In the genomic region with DNA sequence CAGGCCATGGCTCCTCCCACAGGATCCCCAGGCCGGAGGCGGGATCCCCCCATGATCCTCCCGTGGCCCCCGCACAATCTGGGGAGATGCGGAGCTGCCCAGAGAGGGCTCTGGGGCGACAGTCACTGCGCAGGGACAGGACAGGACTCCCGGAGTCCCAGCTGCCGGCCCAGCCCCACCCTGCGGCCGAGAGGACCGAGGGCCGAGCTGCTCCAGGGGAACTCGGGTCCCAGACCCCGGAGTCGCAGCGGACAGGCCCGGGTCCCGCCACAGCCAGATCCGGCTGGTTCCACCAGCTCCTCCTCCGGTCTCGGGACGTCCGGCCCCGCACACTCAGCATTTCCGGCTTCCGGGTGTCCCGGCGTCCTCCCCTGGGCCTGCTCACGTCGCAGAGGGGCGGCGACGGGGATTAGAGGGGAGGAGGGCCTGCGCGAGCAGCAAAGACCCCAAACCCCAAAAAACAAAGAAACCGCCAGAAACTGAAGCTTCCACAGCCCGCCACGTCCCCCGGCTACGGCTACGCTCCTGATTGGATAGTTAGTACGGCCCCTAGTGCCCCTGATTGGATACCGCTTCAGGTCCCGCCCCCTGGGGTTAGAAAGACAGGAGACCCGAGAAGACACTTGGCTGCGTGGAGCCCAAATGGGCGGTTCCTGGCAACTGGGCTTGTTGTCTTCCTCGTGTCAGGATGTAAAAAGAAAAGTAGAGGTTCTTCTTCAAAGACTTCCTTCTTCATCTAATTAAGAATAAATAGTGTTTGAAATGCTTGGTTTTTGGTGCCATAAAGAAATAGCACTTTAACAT, we compare ENCODE assay signal across 1 cellular context.
TF ChIP-seq lines count a peak whose summit lies in the region.

No MANE protein-coding gene starts in this region.

TF ChIP-seq in HepG2, 621 proteins besides CTCF, POLR2A, EP300 and RAD21 (continued from another document and continues in another):
- TF ChIP-seq, protein P1, sequence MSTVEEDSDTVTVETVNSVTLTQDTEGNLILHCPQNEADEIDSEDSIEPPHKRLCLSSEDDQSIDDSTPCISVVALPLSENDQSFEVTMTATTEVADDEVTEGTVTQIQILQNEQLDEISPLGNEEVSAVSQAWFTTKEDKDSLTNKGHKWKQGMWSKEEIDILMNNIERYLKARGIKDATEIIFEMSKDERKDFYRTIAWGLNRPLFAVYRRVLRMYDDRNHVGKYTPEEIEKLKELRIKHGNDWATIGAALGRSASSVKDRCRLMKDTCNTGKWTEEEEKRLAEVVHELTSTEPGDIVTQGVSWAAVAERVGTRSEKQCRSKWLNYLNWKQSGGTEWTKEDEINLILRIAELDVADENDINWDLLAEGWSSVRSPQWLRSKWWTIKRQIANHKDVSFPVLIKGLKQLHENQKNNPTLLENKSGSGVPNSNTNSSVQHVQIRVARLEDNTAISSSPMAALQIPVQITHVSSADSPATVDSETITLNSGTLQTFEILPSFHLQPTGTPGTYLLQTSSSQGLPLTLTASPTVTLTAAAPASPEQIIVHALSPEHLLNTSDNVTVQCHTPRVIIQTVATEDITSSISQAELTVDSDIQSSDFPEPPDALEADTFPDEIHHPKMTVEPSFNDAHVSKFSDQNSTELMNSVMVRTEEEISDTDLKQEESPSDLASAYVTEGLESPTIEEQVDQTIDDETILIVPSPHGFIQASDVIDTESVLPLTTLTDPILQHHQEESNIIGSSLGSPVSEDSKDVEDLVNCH (CRISPR knock-in tag; IDR thresholded peaks at IDR 0.05) = no peak
- TF ChIP-seq ZNF446 (CRISPR knock-in tag; IDR thresholded peaks at IDR 0.05) = peak; percentile 76
- no peak for TF ChIP-seq ZNF746 (CRISPR knock-in tag; IDR thresholded peaks at IDR 0.05)
- TF ChIP-seq NR2F2 (IDR thresholded peaks at IDR 0.05; ENCODE audit: borderline replicate concordance, low read depth) = 0 out of 2 replicates have a peak, but pooled peaks have one; percentile 10
- TF ChIP-seq, protein P2, sequence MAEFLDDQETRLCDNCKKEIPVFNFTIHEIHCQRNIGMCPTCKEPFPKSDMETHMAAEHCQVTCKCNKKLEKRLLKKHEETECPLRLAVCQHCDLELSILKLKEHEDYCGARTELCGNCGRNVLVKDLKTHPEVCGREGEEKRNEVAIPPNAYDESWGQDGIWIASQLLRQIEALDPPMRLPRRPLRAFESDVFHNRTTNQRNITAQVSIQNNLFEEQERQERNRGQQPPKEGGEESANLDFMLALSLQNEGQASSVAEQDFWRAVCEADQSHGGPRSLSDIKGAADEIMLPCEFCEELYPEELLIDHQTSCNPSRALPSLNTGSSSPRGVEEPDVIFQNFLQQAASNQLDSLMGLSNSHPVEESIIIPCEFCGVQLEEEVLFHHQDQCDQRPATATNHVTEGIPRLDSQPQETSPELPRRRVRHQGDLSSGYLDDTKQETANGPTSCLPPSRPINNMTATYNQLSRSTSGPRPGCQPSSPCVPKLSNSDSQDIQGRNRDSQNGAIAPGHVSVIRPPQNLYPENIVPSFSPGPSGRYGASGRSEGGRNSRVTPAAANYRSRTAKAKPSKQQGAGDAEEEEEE (CRISPR knock-in tag; IDR thresholded peaks at IDR 0.05; ENCODE audit: borderline replicate concordance) = 0 out of 2 replicates have a peak, but pooled peaks have one; percentile 39
- TF ChIP-seq, protein P3, sequence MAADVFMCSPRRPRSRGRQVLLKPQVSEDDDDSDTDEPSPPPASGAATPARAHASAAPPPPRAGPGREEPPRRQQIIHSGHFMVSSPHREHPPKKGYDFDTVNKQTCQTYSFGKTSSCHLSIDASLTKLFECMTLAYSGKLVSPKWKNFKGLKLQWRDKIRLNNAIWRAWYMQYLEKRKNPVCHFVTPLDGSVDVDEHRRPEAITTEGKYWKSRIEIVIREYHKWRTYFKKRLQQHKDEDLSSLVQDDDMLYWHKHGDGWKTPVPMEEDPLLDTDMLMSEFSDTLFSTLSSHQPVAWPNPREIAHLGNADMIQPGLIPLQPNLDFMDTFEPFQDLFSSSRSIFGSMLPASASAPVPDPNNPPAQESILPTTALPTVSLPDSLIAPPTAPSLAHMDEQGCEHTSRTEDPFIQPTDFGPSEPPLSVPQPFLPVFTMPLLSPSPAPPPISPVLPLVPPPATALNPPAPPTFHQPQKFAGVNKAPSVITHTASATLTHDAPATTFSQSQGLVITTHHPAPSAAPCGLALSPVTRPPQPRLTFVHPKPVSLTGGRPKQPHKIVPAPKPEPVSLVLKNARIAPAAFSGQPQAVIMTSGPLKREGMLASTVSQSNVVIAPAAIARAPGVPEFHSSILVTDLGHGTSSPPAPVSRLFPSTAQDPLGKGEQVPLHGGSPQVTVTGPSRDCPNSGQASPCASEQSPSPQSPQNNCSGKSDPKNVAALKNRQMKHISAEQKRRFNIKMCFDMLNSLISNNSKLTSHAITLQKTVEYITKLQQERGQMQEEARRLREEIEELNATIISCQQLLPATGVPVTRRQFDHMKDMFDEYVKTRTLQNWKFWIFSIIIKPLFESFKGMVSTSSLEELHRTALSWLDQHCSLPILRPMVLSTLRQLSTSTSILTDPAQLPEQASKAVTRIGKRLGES (CRISPR knock-in tag; IDR thresholded peaks at IDR 0.05; ENCODE audit: borderline replicate concordance) = no peak
- TF ChIP-seq, protein P4, sequence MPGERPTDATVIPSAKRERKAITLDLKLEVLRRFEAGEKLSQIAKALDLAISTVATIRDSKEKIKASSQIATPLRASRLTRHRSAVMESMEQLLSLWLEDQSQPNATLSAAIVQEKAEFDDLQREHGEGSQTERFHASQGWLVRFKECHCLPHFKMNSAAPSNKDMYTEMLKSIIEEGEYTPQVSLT (CRISPR knock-in tag; IDR thresholded peaks at IDR 0.05; ENCODE audit: borderline replicate concordance, low read depth) = no peak
- no peak for TF ChIP-seq ARNT (IDR thresholded peaks at IDR 0.05)
- TF ChIP-seq, protein P5, sequence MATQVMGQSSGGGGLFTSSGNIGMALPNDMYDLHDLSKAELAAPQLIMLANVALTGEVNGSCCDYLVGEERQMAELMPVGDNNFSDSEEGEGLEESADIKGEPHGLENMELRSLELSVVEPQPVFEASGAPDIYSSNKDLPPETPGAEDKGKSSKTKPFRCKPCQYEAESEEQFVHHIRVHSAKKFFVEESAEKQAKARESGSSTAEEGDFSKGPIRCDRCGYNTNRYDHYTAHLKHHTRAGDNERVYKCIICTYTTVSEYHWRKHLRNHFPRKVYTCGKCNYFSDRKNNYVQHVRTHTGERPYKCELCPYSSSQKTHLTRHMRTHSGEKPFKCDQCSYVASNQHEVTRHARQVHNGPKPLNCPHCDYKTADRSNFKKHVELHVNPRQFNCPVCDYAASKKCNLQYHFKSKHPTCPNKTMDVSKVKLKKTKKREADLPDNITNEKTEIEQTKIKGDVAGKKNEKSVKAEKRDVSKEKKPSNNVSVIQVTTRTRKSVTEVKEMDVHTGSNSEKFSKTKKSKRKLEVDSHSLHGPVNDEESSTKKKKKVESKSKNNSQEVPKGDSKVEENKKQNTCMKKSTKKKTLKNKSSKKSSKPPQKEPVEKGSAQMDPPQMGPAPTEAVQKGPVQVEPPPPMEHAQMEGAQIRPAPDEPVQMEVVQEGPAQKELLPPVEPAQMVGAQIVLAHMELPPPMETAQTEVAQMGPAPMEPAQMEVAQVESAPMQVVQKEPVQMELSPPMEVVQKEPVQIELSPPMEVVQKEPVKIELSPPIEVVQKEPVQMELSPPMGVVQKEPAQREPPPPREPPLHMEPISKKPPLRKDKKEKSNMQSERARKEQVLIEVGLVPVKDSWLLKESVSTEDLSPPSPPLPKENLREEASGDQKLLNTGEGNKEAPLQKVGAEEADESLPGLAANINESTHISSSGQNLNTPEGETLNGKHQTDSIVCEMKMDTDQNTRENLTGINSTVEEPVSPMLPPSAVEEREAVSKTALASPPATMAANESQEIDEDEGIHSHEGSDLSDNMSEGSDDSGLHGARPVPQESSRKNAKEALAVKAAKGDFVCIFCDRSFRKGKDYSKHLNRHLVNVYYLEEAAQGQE (IDR thresholded peaks at IDR 0.05; ENCODE audit: borderline replicate concordance in 1 of 2, low read depth in 1 of 2, low read length in 2 of 2) = no peak
- peak; percentile 63; the same call in 1 of the 2 replicates for TF ChIP-seq CBX5 (CRISPR knock-in tag; IDR thresholded peaks at IDR 0.05; ENCODE audit: borderline replicate concordance)
- TF ChIP-seq ZFP36L2 (CRISPR knock-in tag; IDR thresholded peaks at IDR 0.05) = no peak
- TF ChIP-seq KLF12 (CRISPR knock-in tag; IDR thresholded peaks at IDR 0.05; ENCODE audit: borderline replicate concordance) = no peak
- TF ChIP-seq, protein P6, sequence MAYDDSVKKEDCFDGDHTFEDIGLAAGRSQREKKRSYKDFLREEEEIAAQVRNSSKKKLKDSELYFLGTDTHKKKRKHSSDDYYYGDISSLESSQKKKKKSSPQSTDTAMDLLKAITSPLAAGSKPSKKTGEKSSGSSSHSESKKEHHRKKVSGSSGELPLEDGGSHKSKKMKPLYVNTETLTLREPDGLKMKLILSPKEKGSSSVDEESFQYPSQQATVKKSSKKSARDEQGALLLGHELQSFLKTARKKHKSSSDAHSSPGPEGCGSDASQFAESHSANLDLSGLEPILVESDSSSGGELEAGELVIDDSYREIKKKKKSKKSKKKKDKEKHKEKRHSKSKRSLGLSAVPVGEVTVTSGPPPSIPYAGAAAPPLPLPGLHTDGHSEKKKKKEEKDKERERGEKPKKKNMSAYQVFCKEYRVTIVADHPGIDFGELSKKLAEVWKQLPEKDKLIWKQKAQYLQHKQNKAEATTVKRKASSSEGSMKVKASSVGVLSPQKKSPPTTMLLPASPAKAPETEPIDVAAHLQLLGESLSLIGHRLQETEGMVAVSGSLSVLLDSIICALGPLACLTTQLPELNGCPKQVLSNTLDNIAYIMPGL (CRISPR knock-in tag; IDR thresholded peaks at IDR 0.05; ENCODE audit: borderline replicate concordance in 1 of 2, low read depth in 1 of 2) = peak in 1 of 2 experiments; percentile 78; a peak in 2 of 4 replicates
- TF ChIP-seq, protein P7, sequence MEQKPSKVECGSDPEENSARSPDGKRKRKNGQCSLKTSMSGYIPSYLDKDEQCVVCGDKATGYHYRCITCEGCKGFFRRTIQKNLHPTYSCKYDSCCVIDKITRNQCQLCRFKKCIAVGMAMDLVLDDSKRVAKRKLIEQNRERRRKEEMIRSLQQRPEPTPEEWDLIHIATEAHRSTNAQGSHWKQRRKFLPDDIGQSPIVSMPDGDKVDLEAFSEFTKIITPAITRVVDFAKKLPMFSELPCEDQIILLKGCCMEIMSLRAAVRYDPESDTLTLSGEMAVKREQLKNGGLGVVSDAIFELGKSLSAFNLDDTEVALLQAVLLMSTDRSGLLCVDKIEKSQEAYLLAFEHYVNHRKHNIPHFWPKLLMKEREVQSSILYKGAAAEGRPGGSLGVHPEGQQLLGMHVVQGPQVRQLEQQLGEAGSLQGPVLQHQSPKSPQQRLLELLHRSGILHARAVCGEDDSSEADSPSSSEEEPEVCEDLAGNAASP (CRISPR knock-in tag; IDR thresholded peaks at IDR 0.05; ENCODE audit: borderline replicate concordance) = no peak
- no peak for TF ChIP-seq PHF5A (CRISPR knock-in tag; IDR thresholded peaks at IDR 0.05; ENCODE audit: low read depth, unreplicated experiment)
- peak; percentile 73 for TF ChIP-seq ZNF143 (CRISPR knock-in tag; IDR thresholded peaks at IDR 0.05)
- TF ChIP-seq, protein P8, sequence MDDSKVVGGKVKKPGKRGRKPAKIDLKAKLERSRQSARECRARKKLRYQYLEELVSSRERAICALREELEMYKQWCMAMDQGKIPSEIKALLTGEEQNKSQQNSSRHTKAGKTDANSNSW (CRISPR knock-in tag; IDR thresholded peaks at IDR 0.05; ENCODE audit: borderline replicate concordance) = no peak
- TF ChIP-seq PHF20 (CRISPR knock-in tag; IDR thresholded peaks at IDR 0.05) = peak; percentile 82
- TF ChIP-seq NFYB (CRISPR knock-in tag; IDR thresholded peaks at IDR 0.05) = peak; percentile 96
- TF ChIP-seq TBP (CRISPR knock-in tag; IDR thresholded peaks at IDR 0.05) = no peak
- peak; percentile 75; the same call in 1 of the 2 replicates for TF ChIP-seq ZNF234 (CRISPR knock-in tag; conservative IDR thresholded peaks at IDR 0.05)
- no peak for TF ChIP-seq ZFP90 (CRISPR knock-in tag; IDR thresholded peaks at IDR 0.05; ENCODE audit: borderline replicate concordance)
- TF ChIP-seq, protein P9, sequence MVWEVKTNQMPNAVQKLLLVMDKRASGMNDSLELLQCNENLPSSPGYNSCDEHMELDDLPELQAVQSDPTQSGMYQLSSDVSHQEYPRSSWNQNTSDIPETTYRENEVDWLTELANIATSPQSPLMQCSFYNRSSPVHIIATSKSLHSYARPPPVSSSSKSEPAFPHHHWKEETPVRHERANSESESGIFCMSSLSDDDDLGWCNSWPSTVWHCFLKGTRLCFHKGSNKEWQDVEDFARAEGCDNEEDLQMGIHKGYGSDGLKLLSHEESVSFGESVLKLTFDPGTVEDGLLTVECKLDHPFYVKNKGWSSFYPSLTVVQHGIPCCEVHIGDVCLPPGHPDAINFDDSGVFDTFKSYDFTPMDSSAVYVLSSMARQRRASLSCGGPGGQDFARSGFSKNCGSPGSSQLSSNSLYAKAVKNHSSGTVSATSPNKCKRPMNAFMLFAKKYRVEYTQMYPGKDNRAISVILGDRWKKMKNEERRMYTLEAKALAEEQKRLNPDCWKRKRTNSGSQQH (CRISPR knock-in tag; IDR thresholded peaks at IDR 0.05; ENCODE audit: low read depth) = 0 out of 2 replicates have a peak, but pooled peaks have one; percentile 38
- TF ChIP-seq ZBTB7A (CRISPR knock-in tag; IDR thresholded peaks at IDR 0.05) = no peak
- peak; percentile 84 for TF ChIP-seq TAF1 (CRISPR knock-in tag; IDR thresholded peaks at IDR 0.05)
- TF ChIP-seq ELF3 (CRISPR knock-in tag; IDR thresholded peaks at IDR 0.05) = peak; percentile 46; the same call in 1 of the 2 replicates
- TF ChIP-seq YY1 (IDR thresholded peaks at IDR 0.05; ENCODE audit: insufficient read depth, insufficient replicate concordance, low read depth, low read length) = no peak
- TF ChIP-seq FIP1L1 (IDR thresholded peaks at IDR 0.05; ENCODE audit: borderline replicate concordance, insufficient read depth, low read depth, low read length) = no peak
- no peak for TF ChIP-seq ZNF629 (CRISPR knock-in tag; conservative IDR thresholded peaks at IDR 0.05)
- TF ChIP-seq MAFG (CRISPR knock-in tag; IDR thresholded peaks at IDR 0.05) = peak; percentile 78
- no peak for TF ChIP-seq ZNF30 (CRISPR knock-in tag; IDR thresholded peaks at IDR 0.05)
- no peak for TF ChIP-seq PRPF4 (IDR thresholded peaks at IDR 0.05; ENCODE audit: low read depth, low read length, poor library complexity, severe bottlenecking)
- TF ChIP-seq CBX1 (IDR thresholded peaks at IDR 0.05; ENCODE audit: low read depth) = peak; percentile 87
- TF ChIP-seq, protein P10, sequence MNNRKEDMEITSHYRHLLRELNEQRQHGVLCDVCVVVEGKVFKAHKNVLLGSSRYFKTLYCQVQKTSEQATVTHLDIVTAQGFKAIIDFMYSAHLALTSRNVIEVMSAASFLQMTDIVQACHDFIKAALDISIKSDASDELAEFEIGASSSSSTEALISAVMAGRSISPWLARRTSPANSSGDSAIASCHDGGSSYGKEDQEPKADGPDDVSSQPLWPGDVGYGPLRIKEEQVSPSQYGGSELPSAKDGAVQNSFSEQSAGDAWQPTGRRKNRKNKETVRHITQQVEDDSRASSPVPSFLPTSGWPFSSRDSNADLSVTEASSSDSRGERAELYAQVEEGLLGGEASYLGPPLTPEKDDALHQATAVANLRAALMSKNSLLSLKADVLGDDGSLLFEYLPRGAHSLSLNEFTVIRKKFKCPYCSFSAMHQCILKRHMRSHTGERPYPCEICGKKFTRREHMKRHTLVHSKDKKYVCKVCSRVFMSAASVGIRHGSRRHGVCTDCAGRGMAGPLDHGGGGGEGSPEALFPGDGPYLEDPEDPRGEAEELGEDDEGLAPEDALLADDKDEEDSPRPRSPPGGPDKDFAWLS (CRISPR knock-in tag; IDR thresholded peaks at IDR 0.05; ENCODE audit: borderline replicate concordance) = no peak
- no peak for TF ChIP-seq ZIK1 (CRISPR knock-in tag; IDR thresholded peaks at IDR 0.05; ENCODE audit: borderline replicate concordance, low read depth)
- TF ChIP-seq ZNF282 (IDR thresholded peaks at IDR 0.05; ENCODE audit: partially characterized antibody) = no peak
- peak; percentile 64; the same call in 1 of the 2 replicates for TF ChIP-seq MTA1 (CRISPR knock-in tag; IDR thresholded peaks at IDR 0.05; ENCODE audit: borderline replicate concordance)
- no peak for TF ChIP-seq ZNF674 (CRISPR knock-in tag; IDR thresholded peaks at IDR 0.05; ENCODE audit: low read depth)
- no peak for TF ChIP-seq ZNF766 (CRISPR knock-in tag; IDR thresholded peaks at IDR 0.05; ENCODE audit: borderline replicate concordance)
